Comparison of ENCODE assay signal across 8 cellular contexts in the genomic region with DNA sequence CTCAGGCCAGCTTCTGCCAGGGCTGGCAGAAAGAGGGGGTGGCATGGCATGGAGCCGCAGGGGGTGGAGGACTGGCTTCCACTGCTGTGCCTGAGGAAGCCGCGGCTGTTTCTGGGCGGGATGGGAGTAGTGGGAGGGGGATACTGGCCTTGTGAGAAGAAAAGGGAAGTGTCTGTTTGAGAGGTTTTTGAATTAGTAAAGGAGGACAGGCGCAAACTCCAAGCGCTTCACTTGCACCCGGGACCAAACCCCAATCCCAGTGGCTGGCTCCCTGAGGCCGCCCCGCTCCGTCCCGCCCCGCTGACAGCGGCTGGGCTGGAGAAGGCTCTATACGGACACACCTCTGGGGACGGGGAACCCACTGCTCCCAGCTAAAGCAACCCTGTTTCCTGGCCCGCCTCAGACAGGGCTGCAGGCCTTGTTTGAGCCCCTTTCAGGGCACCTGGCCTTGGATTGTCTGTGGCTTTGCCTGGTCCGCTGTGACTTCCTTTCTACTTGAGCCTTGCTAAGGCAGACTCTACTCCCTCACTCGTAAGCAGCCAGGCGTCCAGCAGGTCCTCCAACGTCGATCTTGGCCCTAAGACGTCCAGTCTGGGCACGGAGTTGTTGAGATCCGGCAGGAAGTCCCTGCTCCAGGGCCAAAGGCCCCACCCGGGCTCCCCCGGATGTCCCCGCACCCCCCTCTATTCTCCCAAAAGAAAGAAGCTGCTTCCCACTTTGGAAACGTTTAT. TPM values are rescaled to one million over a fixed set of nuclear protein-coding genes. Genes with fewer than 3 reads are reported as not detected.
A peak's percentile ranks its signal among the peaks of the same experiment; 100 is the strongest.
DNase-seq lines count a peak whose midpoint lies in the region; ATAC-seq, FAIRE-seq and TF ChIP-seq lines count a peak whose summit lies in the region.

No MANE protein-coding gene starts in this region.

- dilution Hi-C loops in endothelial cell of umbilical vein (cut with MboI; ENCODE audit: extremely low pct_ligation_motif_present, low sequenced_read_pairs): no loop called here

- CTCF ChIA-PET in endothelial cell of umbilical vein (lab: Charles Lee): interaction anchor here (0.7 to 5.0 kb wide), 33 partner anchors 9 to 391 kb away, joined by 3 to 272 read pairs (median 5); a partner anchor contains a TSS

- no peak for ATAC-seq in GM18870 (IDR thresholded peaks at IDR 0.05; ENCODE audit: unreplicated experiment)

- no TSS peak for BruUV-seq in endothelial cell of umbilical vein (replicated peaks; lab: Mats Ljungman, UMichigan)

- no peaks in the 10 kb centered on the region for H3K27me3 ChIP-seq in BLaER1
- H3K27me3 ChIP-seq in OCI-LY3 (ENCODE audit: low read depth, low read length): no peaks in the 10 kb centered on the region
- H3K27me3 ChIP-seq in endothelial cell of umbilical vein (ENCODE audit: control insufficient read depth in 2 of 2, insufficient read depth in 2 of 2, low read length in 2 of 2): no peaks in the 10 kb centered on the region
- H3K27me3 ChIP-seq in neutrophil: peaks cover 19% of the 10 kb centered on the region

- H2AFZ ChIP-seq in OCI-LY3 (ENCODE audit: low read depth, low read length) (peak overlapping the region; percentile 73), endothelial cell of umbilical vein (ENCODE audit: low read depth, low read length) (peak overlapping the region; percentile 69)

- peak overlapping the region; percentile 84 for H3K9ac ChIP-seq in BLaER1
- peak overlapping the region; percentile 83 for H3K9ac ChIP-seq in OCI-LY3 (ENCODE audit: low read length)
- H3K9ac ChIP-seq in endothelial cell of umbilical vein (replicated peaks; ENCODE audit: extremely low read depth, insufficient read depth, low read length): no peak overlapping the region

- H4K20me1 ChIP-seq in BLaER1 (no peaks in the 10 kb centered on the region), OCI-LY3 (ENCODE audit: insufficient read depth, low read length) (no peaks in the 10 kb centered on the region), endothelial cell of umbilical vein (replicated peaks; ENCODE audit: control insufficient read depth, extremely low read depth, insufficient read depth, low read length) (no peaks in the 10 kb centered on the region)

- no peaks in the 10 kb centered on the region for H3K79me2 ChIP-seq in OCI-LY3 (ENCODE audit: low read length)
- no peaks in the 10 kb centered on the region for H3K79me2 ChIP-seq in endothelial cell of umbilical vein (ENCODE audit: control insufficient read depth, insufficient read depth, low read length)

- H3K4me2 ChIP-seq in BLaER1: peak overlapping the region; percentile 99
- H3K4me2 ChIP-seq in OCI-LY3 (ENCODE audit: low read length): peak overlapping the region; percentile 85
- peak overlapping the region; percentile 40 for H3K4me2 ChIP-seq in endothelial cell of umbilical vein (ENCODE audit: insufficient read depth, low read length)

- intact Hi-C loops in endothelial cell of umbilical vein (cut with micrococcal nuclease): loop anchor here (5.0 kb wide), 1 partner anchor 103 kb away; no protein-coding TSS in a partner anchor

- DNase-seq in GM20000 (ENCODE audit: low spot score): peak; percentile 48
- peak; percentile 7 for DNase-seq in endothelial cell of umbilical vein (ENCODE audit: low read depth, low spot score)
- no peak for DNase-seq in stimulated activated CD4-positive, alpha-beta T cell treated with anti-CD3 and anti-CD28 coated beads, Interleukin-1b, Interleukin-23, amount 100 ng/mL, for 48 hours
- DNase-seq in activated effector memory CD4-positive, alpha-beta T cell treated with anti-CD3 and anti-CD28 coated beads, Interleukin-2, amount 50 U/mL, for 16 hours: no peak

- FAIRE-seq in endothelial cell of umbilical vein (lab: Jason Lieb, UNC): no peak

- TF ChIP-seq CTCF in GM20000 (IDR thresholded peaks at IDR 0.05; ENCODE audit: extremely low read depth, missing control alignments) (no peak), OCI-LY3 (IDR thresholded peaks at IDR 0.05; ENCODE audit: low read depth, low read length) (no peak), endothelial cell of umbilical vein (IDR thresholded peaks at IDR 0.05; ENCODE audit: extremely low read depth in 1 of 2, insufficient read depth in 1 of 2, low read depth in 1 of 2, low read length in 2 of 2) (no peak), neutrophil (IDR thresholded peaks at IDR 0.05) (no peak)

- peak overlapping the region; percentile 85 for H3K27ac ChIP-seq in BLaER1
- H3K27ac ChIP-seq in OCI-LY3 (ENCODE audit: low read length): peak overlapping the region; percentile 20; the same call in 1 of the 2 replicates
- no peak overlapping the region for H3K27ac ChIP-seq in endothelial cell of umbilical vein (ENCODE audit: insufficient read depth, low read depth, low read length)
- H3K27ac ChIP-seq in neutrophil: no peak overlapping the region

- no peaks in the 10 kb centered on the region for H3K36me3 ChIP-seq in BLaER1
- no peaks in the 10 kb centered on the region for H3K36me3 ChIP-seq in OCI-LY3 (replicated peaks; ENCODE audit: low read depth, low read length)
- no peaks in the 10 kb centered on the region for H3K36me3 ChIP-seq in endothelial cell of umbilical vein (ENCODE audit: control insufficient read depth in 2 of 2, extremely low read depth in 1 of 2, insufficient read depth in 2 of 2, low read length in 2 of 2)
- no peaks in the 10 kb centered on the region for H3K36me3 ChIP-seq in neutrophil

- H3K4me1 ChIP-seq in BLaER1 (peaks cover 22% of the 10 kb centered on the region), OCI-LY3 (ENCODE audit: low read length) (peaks cover 7% of the 10 kb centered on the region; the same call in 1 of the 2 replicates), endothelial cell of umbilical vein (ENCODE audit: control insufficient read depth, extremely low read depth, insufficient read depth, low read length) (peaks cover 6% of the 10 kb centered on the region), neutrophil (ENCODE audit: control insufficient read depth in 1 of 2, insufficient read depth in 1 of 2, low read depth in 1 of 2, low read length in 1 of 2) (peaks cover 15% of the 10 kb centered on the region in 2 experiments)

- no peak for TF ChIP-seq POLR2A in endothelial cell of umbilical vein (IDR thresholded peaks at IDR 0.05; ENCODE audit: low read depth, low read length)

- H3K9me1 ChIP-seq in endothelial cell of umbilical vein (replicated peaks; ENCODE audit: control insufficient read depth, extremely low read depth, insufficient read depth, low read length): no peaks in the 10 kb centered on the region

- H3K4me3 ChIP-seq in BLaER1 (peak overlapping the region; percentile 70), OCI-LY3 (ENCODE audit: low read length) (peak overlapping the region; percentile 81), endothelial cell of umbilical vein (replicated peaks in 1 of 3; ENCODE audit: insufficient read depth in 1 of 3, low read depth in 1 of 3, low read length in 3 of 3) (peak overlapping the region; percentile 1 to 32 (median 15)), neutrophil (ENCODE audit: low read depth in 1 of 2, low read length in 1 of 2) (peak overlapping the region; percentile 5 to 34)

- H3K9me3 ChIP-seq in BLaER1 (no peaks in the 10 kb centered on the region), OCI-LY3 (ENCODE audit: insufficient read depth, low read length) (no peaks in the 10 kb centered on the region), endothelial cell of umbilical vein (replicated peaks; ENCODE audit: control insufficient read depth, insufficient read depth, low read length) (no peaks in the 10 kb centered on the region), neutrophil (no peaks in the 10 kb centered on the region)

- POLR2A ChIA-PET in endothelial cell of umbilical vein (lab: Charles Lee): interaction anchor here (0.5 to 1.2 kb wide), 2 partner anchors 45 to 163 kb away, joined by 4 read pairs; no protein-coding TSS in a partner anchor

RNA-seq across cellular contexts. Expression of a gene that starts 2.2 kb away (rescaled TPM):
- total RNA-seq in endothelial cell of umbilical vein: not detected in 2 replicates
- polyA plus RNA-seq in endothelial cell of umbilical vein: 0.10 TPM in 1 of 2 replicates, not detected in the other
- 0.07 and 0.10 TPM in 2 replicates for polyA plus RNA-seq in endothelial cell of umbilical vein (2011; cell fraction: cytosol; rRNA removed)
- 0.24 and 0.27 TPM in 2 replicates for polyA plus RNA-seq in endothelial cell of umbilical vein (2011; cell fraction: nucleus; rRNA removed)
- 0.30 TPM in 1 of 2 replicates, not detected in the other for polyA plus RNA-seq in endothelial cell of umbilical vein (2012)
- 0.41 TPM in 1 of 2 replicates, not detected in the other for polyA minus RNA-seq in endothelial cell of umbilical vein
- not detected for polyA minus RNA-seq in endothelial cell of umbilical vein (2011; cell fraction: cytosol; rRNA and poly(A)+ RNA removed)
- polyA minus RNA-seq in endothelial cell of umbilical vein (2011; cell fraction: nucleus; rRNA and poly(A)+ RNA removed): not detected in 2 replicates

RNA-seq across cellular contexts. Expression of a gene that starts 5.5 kb away (rescaled TPM):
- not detected in 2 replicates for total RNA-seq in endothelial cell of umbilical vein
- not detected in 2 replicates for polyA plus RNA-seq in endothelial cell of umbilical vein
- not detected in 2 replicates for polyA plus RNA-seq in endothelial cell of umbilical vein (2011; cell fraction: cytosol; rRNA removed)
- polyA plus RNA-seq in endothelial cell of umbilical vein (2011; cell fraction: nucleus; rRNA removed): not detected in 2 replicates
- polyA plus RNA-seq in endothelial cell of umbilical vein (2012): not detected in 2 replicates
- not detected in 2 replicates for polyA minus RNA-seq in endothelial cell of umbilical vein
- not detected for polyA minus RNA-seq in endothelial cell of umbilical vein (2011; cell fraction: cytosol; rRNA and poly(A)+ RNA removed)
- not detected in 2 replicates for polyA minus RNA-seq in endothelial cell of umbilical vein (2011; cell fraction: nucleus; rRNA and poly(A)+ RNA removed)

RNA-seq across cellular contexts. Expression of a gene that starts 12.1 kb away (rescaled TPM):
- total RNA-seq in endothelial cell of umbilical vein: not detected in 2 replicates
- polyA plus RNA-seq in endothelial cell of umbilical vein: not detected in 2 replicates
- not detected in 2 replicates for polyA plus RNA-seq in endothelial cell of umbilical vein (2011; cell fraction: cytosol; rRNA removed)
- polyA plus RNA-seq in endothelial cell of umbilical vein (2011; cell fraction: nucleus; rRNA removed): not detected in 2 replicates
- polyA plus RNA-seq in endothelial cell of umbilical vein (2012): not detected in 2 replicates
- polyA minus RNA-seq in endothelial cell of umbilical vein: not detected in 2 replicates
- not detected for polyA minus RNA-seq in endothelial cell of umbilical vein (2011; cell fraction: cytosol; rRNA and poly(A)+ RNA removed)
- not detected in 2 replicates for polyA minus RNA-seq in endothelial cell of umbilical vein (2011; cell fraction: nucleus; rRNA and poly(A)+ RNA removed)

RNA-seq across cellular contexts. Expression of a gene that starts 43.5 kb away (rescaled TPM):
- total RNA-seq in endothelial cell of umbilical vein: not detected in 2 replicates
- not detected in 2 replicates for polyA plus RNA-seq in endothelial cell of umbilical vein
- polyA plus RNA-seq in endothelial cell of umbilical vein (2011; cell fraction: cytosol; rRNA removed): not detected in 2 replicates
- polyA plus RNA-seq in endothelial cell of umbilical vein (2011; cell fraction: nucleus; rRNA removed): not detected in 2 replicates
- not detected in 2 replicates for polyA plus RNA-seq in endothelial cell of umbilical vein (2012)
- polyA minus RNA-seq in endothelial cell of umbilical vein: not detected in 2 replicates
- not detected for polyA minus RNA-seq in endothelial cell of umbilical vein (2011; cell fraction: cytosol; rRNA and poly(A)+ RNA removed)
- not detected in 2 replicates for polyA minus RNA-seq in endothelial cell of umbilical vein (2011; cell fraction: nucleus; rRNA and poly(A)+ RNA removed)

RNA-seq across cellular contexts. Expression of a gene that starts 47.4 kb away (rescaled TPM):
- 48.6 and 54.5 TPM in 2 replicates for total RNA-seq in endothelial cell of umbilical vein
- 21.0 and 22.6 TPM in 2 replicates for polyA plus RNA-seq in endothelial cell of umbilical vein
- polyA plus RNA-seq in endothelial cell of umbilical vein (2011; cell fraction: cytosol; rRNA removed): 29.9 and 34.0 TPM in 2 replicates
- 44.3 and 50.8 TPM in 2 replicates for polyA plus RNA-seq in endothelial cell of umbilical vein (2011; cell fraction: nucleus; rRNA removed)
- 37.9 and 40.2 TPM in 2 replicates for polyA plus RNA-seq in endothelial cell of umbilical vein (2012)
- 34.4 and 36.6 TPM in 2 replicates for polyA minus RNA-seq in endothelial cell of umbilical vein
- polyA minus RNA-seq in endothelial cell of umbilical vein (2011; cell fraction: cytosol; rRNA and poly(A)+ RNA removed): 22.2 TPM
- polyA minus RNA-seq in endothelial cell of umbilical vein (2011; cell fraction: nucleus; rRNA and poly(A)+ RNA removed): 29.3 and 31.5 TPM in 2 replicates

Comparison
In these comparisons a context has a peak if more than half of its experiments do, and no peak if none do; other contexts are left out.
1. H3K27ac ChIP-seq: peak in BLaER1 (single experiment) and OCI-LY3 (single experiment); none in endothelial cell of umbilical vein (single experiment) and neutrophil (single experiment).
2. H3K4me2 ChIP-seq: peak in every context shown above with its lines; median percentile 99 in BLaER1; 85 in OCI-LY3; 40 in endothelial cell of umbilical vein.
3. H3K4me3 ChIP-seq: peak in every context shown above with its lines; median percentile 81 in OCI-LY3; 70 in BLaER1; 20 in neutrophil; 15 in endothelial cell of umbilical vein.
4. DNase-seq: peak in GM20000 (single experiment) and endothelial cell of umbilical vein (single experiment); none in stimulated activated CD4-positive, alpha-beta T cell treated with anti-CD3 and anti-CD28 coated beads, Interleukin-1b, Interleukin-23, amount 100 ng/mL, for 48 hours (single experiment) and activated effector memory CD4-positive, alpha-beta T cell treated with anti-CD3 and anti-CD28 coated beads, Interleukin-2, amount 50 U/mL, for 16 hours (single experiment).